20 cellular contexts compared by ENCODE assay signal in genomic region chr9:131473198-131473885, GRCh38. TPM values are rescaled to one million over a fixed set of nuclear protein-coding genes. Genes with fewer than 3 reads are reported as not detected.
DNase-seq lines count a peak whose midpoint lies in the region; ATAC-seq, FAIRE-seq and TF ChIP-seq lines count a peak whose summit lies in the region.
"Had no signal": no experiment of that assay in that cellular context is flagged by ENCODE, and none has a peak within 500 bp of the region (broad histone marks: within the 10 kb centered on the region; RNA-seq: fewer than 3 reads in every experiment).

No MANE protein-coding gene starts in this region.

- POLR2A ChIA-PET in A549 (lab: Yijun Ruan, JAX) (no interaction called here), HEK293T (lab: Yijun Ruan, JAX) (interaction anchor here (1.7 kb wide), 1 partner anchor 100 kb away, joined by 3 read pairs; no protein-coding TSS in a partner anchor)
- POLR2A ChIA-PET in activated CD4-positive, alpha-beta memory T cell treated with anti-CD3 and anti-CD28 coated beads, Interleukin-2, amount 10 ng/mL, durations not matched to agents 7 days and 5 days (lab: Charles Lee), result no interaction called here

- TF ChIP-seq EP300 in A549 (IDR thresholded peaks at IDR 0.05), result no peak

- H3K9me3 Mint-ChIP-seq in CD14-positive monocyte (peaks cover 0 to 2% (median 0%) of the 10 kb centered on the region in 7 donors), neural crest cell (no peaks in the 10 kb centered on the region)
- no peaks in the 10 kb centered on the region for H3K9me3 Mint-ChIP-seq in activated CD4-positive, alpha-beta memory T cell treated with anti-CD3 and anti-CD28 coated beads, Interleukin-2, amount 10 ng/mL, durations not matched to agents 7 days and 5 days
- H3K9me3 Mint-ChIP-seq: activated naive CD4-positive, alpha-beta T cell treated with anti-CD3 and anti-CD28 coated beads, Interleukin-2, amount 50 U/mL, for 24 hours; immature natural killer cell had no signal

- DNase-seq in A549 (ENCODE audit: low read depth in 1 of 2, low spot score in 1 of 2) (no peak), CD14-positive monocyte (ENCODE audit: low spot score) (peak; percentile 30), coronary artery (ENCODE audit: low spot score) (peak; percentile 60), neural crest cell (ENCODE audit: low read depth, low spot score) (no peak), HEK293T (ENCODE audit: extremely low spot score) (no peak), GM10266 (ENCODE audit: extremely low spot score) (no peak)
- no peak for DNase-seq in activated CD4-positive, alpha-beta memory T cell treated with anti-CD3 and anti-CD28 coated beads, Interleukin-2, amount 10 ng/mL, durations not matched to agents 7 days and 5 days
- DNase-seq: activated CD4-positive, alpha-beta T cell treated with anti-CD3 and anti-CD28 coated beads for 4 hours; activated CD8-positive, alpha-beta memory T cell treated with anti-CD3 and anti-CD28 coated beads, Interleukin-2, amount 50 U/mL, for 4 hours; cortex of kidney; DMS79 treated with DMSO at 0.1 percent for 48 hours; immature natural killer cell; NCI-H1694 treated with DMSO at 0.1 percent for 48 hours; NCI-H748 treated with DMSO at 0.1 percent for 48 hours; stomach; transverse colon had no signal

- H3K4me1 Mint-ChIP-seq in CD14-positive monocyte (no peaks in the 10 kb centered on the region), neural crest cell (no peaks in the 10 kb centered on the region)
- H3K4me1 Mint-ChIP-seq in activated CD4-positive, alpha-beta memory T cell treated with anti-CD3 and anti-CD28 coated beads, Interleukin-2, amount 10 ng/mL, durations not matched to agents 7 days and 5 days, result no peaks in the 10 kb centered on the region
- H3K4me1 Mint-ChIP-seq: activated naive CD4-positive, alpha-beta T cell treated with anti-CD3 and anti-CD28 coated beads, Interleukin-2, amount 50 U/mL, for 24 hours had no signal

- no peak for TF ChIP-seq POLR2A in A549 (IDR thresholded peaks at IDR 0.05; ENCODE audit: low read length)

- WGBS in A549 (ENCODE audit: missing lambda C conversion rate), result 96% methylated on average over 9 of the region's 9 CpGs

- H3K27ac Mint-ChIP-seq in CD14-positive monocyte (peak overlapping the region in 1 of 7 donors; percentile 10), neural crest cell (ENCODE audit: unreplicated experiment) (no peak overlapping the region)
- no peak overlapping the region for H3K27ac Mint-ChIP-seq in activated CD4-positive, alpha-beta memory T cell treated with anti-CD3 and anti-CD28 coated beads, Interleukin-2, amount 10 ng/mL, durations not matched to agents 7 days and 5 days
- H3K27ac Mint-ChIP-seq: activated naive CD4-positive, alpha-beta T cell treated with anti-CD3 and anti-CD28 coated beads, Interleukin-2, amount 50 U/mL, for 24 hours had no signal

- CTCF ChIA-PET in A549 (lab: Yijun Ruan, JAX) (interaction anchor here (0.6 to 2.9 kb wide), 4 partner anchors 14 to 123 kb away, joined by 3 to 15 read pairs (median 4); no protein-coding TSS in a partner anchor), HEK293T (lab: Yijun Ruan, JAX) (no interaction called here)
- CTCF ChIA-PET in activated CD4-positive, alpha-beta memory T cell treated with anti-CD3 and anti-CD28 coated beads, Interleukin-2, amount 10 ng/mL, durations not matched to agents 7 days and 5 days (lab: Charles Lee), result no interaction called here

- intact Hi-C loops in CD14-positive monocyte (cut with micrococcal nuclease), result no loop called here

- TF ChIP-seq CTCF in A549 (IDR thresholded peaks at IDR 0.05) (no peak), CD14-positive monocyte (IDR thresholded peaks at IDR 0.05) (no peak), coronary artery (IDR thresholded peaks at IDR 0.05) (no peak), neural crest cell (conservative IDR thresholded peaks at IDR 0.05) (no peak), GM10266 (IDR thresholded peaks at IDR 0.05; ENCODE audit: control insufficient read depth, insufficient read depth, low read depth, missing control alignments) (no peak)

- ATAC-seq in A549, result no peak; a peak in 1 of 6 replicates

- no peak overlapping the region for H3K4me3 Mint-ChIP-seq in CD14-positive monocyte
- peak overlapping the region; percentile 6 for H3K4me3 Mint-ChIP-seq in neural crest cell
- no peak overlapping the region for H3K4me3 Mint-ChIP-seq in activated CD4-positive, alpha-beta memory T cell treated with anti-CD3 and anti-CD28 coated beads, Interleukin-2, amount 10 ng/mL, durations not matched to agents 7 days and 5 days
- H3K4me3 Mint-ChIP-seq: activated naive CD4-positive, alpha-beta T cell treated with anti-CD3 and anti-CD28 coated beads, Interleukin-2, amount 50 U/mL, for 24 hours; immature natural killer cell had no signal

- H3K27ac ChIP-seq in A549 (no peak overlapping the region), coronary artery (no peak overlapping the region)
- H3K27ac ChIP-seq: KMS-11, stomach, transverse colon had no signal

- H3K4me3 ChIP-seq in A549 (no peak overlapping the region), coronary artery (no peak overlapping the region)
- H3K4me3 ChIP-seq: lung, stomach, transverse colon had no signal

- peaks cover 11% of the 10 kb centered on the region; the same call in 2 of the 3 replicates for H3K4me1 ChIP-seq in A549
- H3K4me1 ChIP-seq: stomach, transverse colon had no signal

- peak overlapping the region; percentile 0; the same call in 1 of the 3 replicates for H3K4me2 ChIP-seq in A549
- H3K4me2 ChIP-seq: KMS-11 had no signal

- TF ChIP-seq RAD21 in A549 (conservative IDR thresholded peaks at IDR 0.05 in 1 of 2, IDR thresholded peaks at IDR 0.05 in 1 of 2), result no peak

- no peaks in the 10 kb centered on the region for H3K9me3 ChIP-seq in A549
- H3K9me3 ChIP-seq: stomach, transverse colon had no signal

- H3K27me3 Mint-ChIP-seq in CD14-positive monocyte (ENCODE audit: low read depth in 3 of 3), result peaks cover 0 to 1% (median 0%) of the 10 kb centered on the region in 3 donors
- H3K27me3 Mint-ChIP-seq in neural crest cell (ENCODE audit: low read depth), result peaks cover 2% of the 10 kb centered on the region
- no peaks in the 10 kb centered on the region for H3K27me3 Mint-ChIP-seq in activated CD4-positive, alpha-beta memory T cell treated with anti-CD3 and anti-CD28 coated beads, Interleukin-2, amount 10 ng/mL, durations not matched to agents 7 days and 5 days
- H3K27me3 Mint-ChIP-seq: activated naive CD4-positive, alpha-beta T cell treated with anti-CD3 and anti-CD28 coated beads, Interleukin-2, amount 50 U/mL, for 24 hours had no signal

- FAIRE-seq in A549 (lab: Jason Lieb, UNC), result no peak
- FAIRE-seq: endometrium had no signal

- H3K36me3 Mint-ChIP-seq in CD14-positive monocyte (peaks cover 85 to 97% of the 10 kb centered on the region in 2 donors), neural crest cell (ENCODE audit: low read depth) (peaks cover 39% of the 10 kb centered on the region)
- H3K36me3 Mint-ChIP-seq in activated CD4-positive, alpha-beta memory T cell treated with anti-CD3 and anti-CD28 coated beads, Interleukin-2, amount 10 ng/mL, durations not matched to agents 7 days and 5 days (ENCODE audit: low read depth), result peaks cover 69% of the 10 kb centered on the region

TF ChIP-seq in A549, 52 proteins besides CTCF, POLR2A, EP300 and RAD21 (continues in another document):
- no peak for TF ChIP-seq PBX3 (IDR thresholded peaks at IDR 0.05)
- no peak for TF ChIP-seq PHF8 (IDR thresholded peaks at IDR 0.05; ENCODE audit: borderline replicate concordance, low read depth)
- no peak for TF ChIP-seq FOSL2 (IDR thresholded peaks at IDR 0.05)
- TF ChIP-seq FOSL2 (CRISPR knock-in tag; IDR thresholded peaks at IDR 0.05), result no peak

TF ChIP-seq in HEK293T, 16 proteins besides CTCF, POLR2A, EP300 and RAD21 (continues in another document):
- TF ChIP-seq CTBP1 (IDR thresholded peaks at IDR 0.05; ENCODE audit: borderline replicate concordance) (no peak), ELF4 (IDR thresholded peaks at IDR 0.05) (no peak), SP1 (IDR thresholded peaks at IDR 0.05) (no peak), HDGF (IDR thresholded peaks at IDR 0.05; ENCODE audit: borderline replicate concordance) (no peak), PKNOX1 (IDR thresholded peaks at IDR 0.05) (no peak), FOXK2 (IDR thresholded peaks at IDR 0.05) (no peak), TARDBP (IDR thresholded peaks at IDR 0.05) (no peak), SUZ12 (IDR thresholded peaks at IDR 0.05) (no peak), BHLHE40 (IDR thresholded peaks at IDR 0.05; ENCODE audit: borderline replicate concordance) (no peak), L3MBTL2 (conservative IDR thresholded peaks at IDR 0.05) (no peak), FOXA1 (IDR thresholded peaks at IDR 0.05) (no peak), LEF1 (IDR thresholded peaks at IDR 0.05; ENCODE audit: borderline replicate concordance) (no peak)

RNA-seq across cellular contexts. Expression of gene POMT1, which starts 29.4 kb away (rescaled TPM):
- polyA plus RNA-seq in A549 (2011; rRNA removed) (16.5 and 19.2 TPM in 2 replicates), A549 (2017; fragmentation: RNase III; extraction: RNeasy Plus Mini Kit Qiagen cat#74134 plus additional on column Dnase treatment) (17.7 to 19.9 TPM (median 18.4 TPM) in 3 replicates), CD14-positive monocyte (1 to 10 TPM; 5.9 to 7.5 TPM)
- polyA plus RNA-seq in A549 (2012; cell fraction: cytosol; rRNA removed), result 18.1 and 20.0 TPM in 2 replicates
- polyA plus RNA-seq in A549 (2012; cell fraction: nucleus; rRNA removed), result 110 and 115 TPM in 2 replicates
- 13.8 and 14.7 TPM in 2 replicates for polyA minus RNA-seq in A549 (2011; rRNA and poly(A)+ RNA removed)
- total RNA-seq in neural crest cell, result 42.8 and 46.3 TPM in 2 replicates
- total RNA-seq in activated CD4-positive, alpha-beta memory T cell treated with anti-CD3 and anti-CD28 coated beads, Interleukin-2, amount 10 ng/mL, durations not matched to agents 7 days and 5 days, result 10 to 100 TPM; 52.5 to 53.8 TPM

RNA-seq across cellular contexts. Expression of gene UCK1, which starts 57.7 kb away (rescaled TPM):
- polyA plus RNA-seq in A549 (2011; rRNA removed) (18.0 and 19.7 TPM in 2 replicates), A549 (2017; fragmentation: RNase III; extraction: RNeasy Plus Mini Kit Qiagen cat#74134 plus additional on column Dnase treatment) (24.6 to 26.5 TPM (median 24.6 TPM) in 3 replicates), CD14-positive monocyte (10 to 100 TPM; 15.9 to 16.3 TPM)
- 24.8 and 26.0 TPM in 2 replicates for polyA plus RNA-seq in A549 (2012; cell fraction: cytosol; rRNA removed)
- polyA plus RNA-seq in A549 (2012; cell fraction: nucleus; rRNA removed), result 31.3 and 34.6 TPM in 2 replicates
- 12.6 and 14.3 TPM in 2 replicates for polyA minus RNA-seq in A549 (2011; rRNA and poly(A)+ RNA removed)
- total RNA-seq in neural crest cell, result 56.4 and 56.8 TPM in 2 replicates
- 10 to 100 TPM; 23.8 to 24.6 TPM for total RNA-seq in activated CD4-positive, alpha-beta memory T cell treated with anti-CD3 and anti-CD28 coated beads, Interleukin-2, amount 10 ng/mL, durations not matched to agents 7 days and 5 days

Comparison
In these comparisons a context has a peak if more than half of its experiments do, and no peak if none do; other contexts are left out.
1. DNase-seq: peak in CD14-positive monocyte (single experiment) and coronary artery (single experiment); none in A549 (0 of 2), neural crest cell (single experiment), activated CD4-positive, alpha-beta memory T cell treated with anti-CD3 and anti-CD28 coated beads, Interleukin-2, amount 10 ng/mL, durations not matched to agents 7 days and 5 days (single experiment), HEK293T (single experiment) and GM10266 (single experiment).